Comparison of ENCODE assay signal across 14 cellular contexts in the genomic region with DNA sequence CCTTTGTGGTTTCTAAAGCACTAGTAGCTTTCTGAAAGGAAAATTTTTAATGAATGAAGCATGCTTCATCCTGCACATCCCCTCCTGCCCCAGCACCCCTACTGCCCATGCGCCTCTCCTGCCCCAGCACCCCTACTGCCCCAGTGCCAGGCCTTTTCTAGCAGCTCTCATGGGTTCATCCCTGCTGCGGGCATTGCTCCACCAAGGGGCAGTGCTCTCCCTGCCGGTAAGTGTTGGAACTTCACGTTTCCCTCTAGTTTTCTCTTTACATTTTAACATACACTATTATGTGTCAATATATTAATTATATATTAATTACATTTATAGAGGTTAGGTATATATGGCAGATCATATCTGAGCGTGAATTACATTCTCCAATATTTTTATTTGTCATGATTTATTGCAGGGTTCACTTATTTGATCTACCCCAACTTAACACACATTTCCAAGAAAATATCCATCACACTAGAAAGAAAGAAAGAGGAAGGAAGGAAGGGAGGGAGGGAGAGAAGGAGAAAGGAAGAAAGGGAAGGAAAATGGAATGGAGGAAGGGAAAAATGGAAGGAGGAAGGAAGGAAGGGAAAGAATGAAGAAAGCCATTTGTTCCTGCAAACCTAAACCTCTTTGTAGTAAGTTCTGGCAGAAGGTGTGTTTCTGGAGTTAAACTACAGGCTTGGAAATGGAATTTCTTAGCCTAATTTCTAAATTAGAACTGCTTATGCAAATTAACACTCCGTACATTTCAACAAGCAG. TPM values are rescaled to one million over a fixed set of nuclear protein-coding genes. Genes with fewer than 3 reads are reported as not detected.
DNase-seq lines count a peak whose midpoint lies in the region; ATAC-seq and TF ChIP-seq lines count a peak whose summit lies in the region.
"Had no signal": no experiment of that assay in that cellular context is flagged by ENCODE, and none has a peak within 500 bp of the region (broad histone marks: within the 10 kb centered on the region; RNA-seq: fewer than 3 reads in every experiment).

No MANE protein-coding gene starts in this region.

- no peak overlapping the region for H3K4me2 ChIP-seq in H9 (ENCODE audit: insufficient read depth, insufficient read length, low read length)

- no peaks in the 10 kb centered on the region for H3K23me2 ChIP-seq in H9 (ENCODE audit: insufficient read length, low read depth, low read length, poor library complexity, severe bottlenecking)

- no peak overlapping the region for H2BK12ac ChIP-seq in H9 (ENCODE audit: insufficient read length, low read depth, low read length)

- no peaks in the 10 kb centered on the region for H4K20me1 ChIP-seq in H9 (ENCODE audit: control insufficient read depth, insufficient read depth, insufficient read length)

- no peak overlapping the region for H2BK5ac ChIP-seq in H9 (ENCODE audit: insufficient read length, low read length)

- peak; percentile 48 for TF ChIP-seq CTCF in H9 (conservative IDR thresholded peaks at IDR 0.05)

- H3K4me1 ChIP-seq in H9 (ENCODE audit: insufficient read depth, low read length), result no peaks in the 10 kb centered on the region

- no peaks in the 10 kb centered on the region for H3K27me3 Mint-ChIP-seq in H9 (ENCODE audit: low read depth)
- H3K27me3 Mint-ChIP-seq in T-helper 17 cell, result no peaks in the 10 kb centered on the region
- H3K27me3 Mint-ChIP-seq: activated naive CD8-positive, alpha-beta T cell had no signal

- H4K91ac ChIP-seq in H9 (ENCODE audit: insufficient read length, low read depth, low read length), result no peak overlapping the region

- H3K9me3 ChIP-seq in H9 (ENCODE audit: control insufficient read depth, low read depth, low read length), result no peaks in the 10 kb centered on the region
- no peaks in the 10 kb centered on the region for H3K9me3 ChIP-seq in T-helper 17 cell (ENCODE audit: control insufficient read depth, low read length, poor library complexity, severe bottlenecking)

- DNase-seq in DMS53 (lab: John Stamatoyannopoulos, UW) (peak; percentile 50), DMS53 treated with DMSO at 0.1 percent for 48 hours (lab: John Stamatoyannopoulos, UW; ENCODE audit: unreplicated experiment) (no peak), H9 (no peak), T-helper 17 cell (no peak), left lobe of liver (ENCODE audit: low spot score) (no peak), SKM-1 treated with dmso at 0.1 percent for 144 hours (lab: John Stamatoyannopoulos, UW; ENCODE audit: unreplicated experiment) (no peak)
- DNase-seq: activated CD4-positive, alpha-beta T cell treated with anti-CD3 and anti-CD28 coated beads for 48 hours; dermis blood vessel endothelial cell; NCI-H1930; stimulated activated naive CD4-positive, alpha-beta T cell treated with Interleukin-2 at 50 U/mL for 16 hours had no signal

- H3K27ac Mint-ChIP-seq in H9, result peak overlapping the region in 2 of 3 experiments; percentile 14 to 72; a peak in 3 of 7 replicates
- H3K27ac Mint-ChIP-seq in T-helper 17 cell, result peak overlapping the region; percentile 99
- H3K27ac Mint-ChIP-seq: activated naive CD8-positive, alpha-beta T cell had no signal

- H3K9me3 Mint-ChIP-seq in H9, result no peaks in the 10 kb centered on the region

- H4K8ac ChIP-seq in H9 (replicated peaks; ENCODE audit: insufficient read length, low read depth, low read length), result no peak overlapping the region

- H3K56ac ChIP-seq in H9 (ENCODE audit: insufficient read length, low read depth, low read length), result no peak overlapping the region

- ATAC-seq in T-helper 17 cell (no peak), left lobe of liver (peak; percentile 58), HG03280 (IDR thresholded peaks at IDR 0.05; ENCODE audit: unreplicated experiment) (no peak), GM18873 (IDR thresholded peaks at IDR 0.05; ENCODE audit: low FRiP score, unreplicated experiment) (no peak)
- ATAC-seq: Right ventricle myocardium inferior had no signal

- no peak overlapping the region for H2BK20ac ChIP-seq in H9 (ENCODE audit: low read depth, low read length, poor library complexity, severe bottlenecking)

- H3K27ac ChIP-seq in H9 (ENCODE audit: insufficient read length, low read depth, low read length), result no peak overlapping the region

- no peak overlapping the region for H2BK15ac ChIP-seq in H9 (ENCODE audit: low read depth, low read length)

- no peak overlapping the region for H3K9ac ChIP-seq in H9 (ENCODE audit: extremely low read depth, insufficient read length, low read length)

- no peak overlapping the region for H3K14ac ChIP-seq in H9 (ENCODE audit: insufficient read depth, low read length)

- H3K4ac ChIP-seq in H9 (ENCODE audit: low read depth, low read length), result no peak overlapping the region

- no peak overlapping the region for H3K23ac ChIP-seq in H9 (ENCODE audit: insufficient read length, low read depth, low read length)

- no peak overlapping the region for H2AFZ ChIP-seq in H9 (ENCODE audit: low read length)

- no peak overlapping the region for H2BK120ac ChIP-seq in H9 (ENCODE audit: low read depth, low read length, poor library complexity, severe bottlenecking)

- no peaks in the 10 kb centered on the region for H3K79me1 ChIP-seq in H9 (ENCODE audit: insufficient read depth, low read depth, low read length, poor library complexity, severe bottlenecking)

- H3K79me2 ChIP-seq in H9 (ENCODE audit: insufficient read depth, low read length), result no peaks in the 10 kb centered on the region

- H3K18ac ChIP-seq in H9 (ENCODE audit: insufficient read length, low read depth, low read length), result no peak overlapping the region

- no peaks in the 10 kb centered on the region for H3K27me3 ChIP-seq in H9 (ENCODE audit: insufficient read depth, low read length)

- H3K4me1 Mint-ChIP-seq in H9 (peaks cover 2 to 4% of the 10 kb centered on the region in 2 experiments; a peak in 1 of 4 replicates), T-helper 17 cell (peaks cover 43% of the 10 kb centered on the region)

- H3T11ph ChIP-seq in H9 (ENCODE audit: low read length), result no peak overlapping the region

- WGBS in H9 (ENCODE audit: extremely low coverage, insufficient read length, low lambda C conversion rate), result no CpG with 5 or more reads among the region's 6 CpGs

- H4K5ac ChIP-seq in H9 (ENCODE audit: insufficient read length, low read depth, low read length), result no peak overlapping the region

- no peak overlapping the region for H3K4me3 Mint-ChIP-seq in H9
- peak overlapping the region; percentile 81 for H3K4me3 Mint-ChIP-seq in T-helper 17 cell
- H3K4me3 Mint-ChIP-seq: activated naive CD8-positive, alpha-beta T cell had no signal

- no peak overlapping the region for H2AK5ac ChIP-seq in H9 (ENCODE audit: insufficient read length, low read length)

- H3K36me3 Mint-ChIP-seq in H9 (ENCODE audit: insufficient read depth in 1 of 3, low read depth in 3 of 3), result peaks cover 0 to 20% (median 6%) of the 10 kb centered on the region in 3 experiments; a peak in 4 of 7 replicates
- H3K36me3 Mint-ChIP-seq in T-helper 17 cell (ENCODE audit: low read depth), result peaks cover 4% of the 10 kb centered on the region

RNA-seq across cellular contexts. Expression of a gene that starts 46.8 kb away (rescaled TPM):
- total RNA-seq in H9 (2021), result 33.6 and 35.4 TPM in 2 replicates
- 10 to 100 TPM; 19.8 to 24.0 TPM for total RNA-seq in T-helper 17 cell
- 17.7 TPM for total RNA-seq in left lobe of liver
